ENCODE assay signal across 9 cellular contexts in genomic region chr10:102408728-102409603, GRCh38. TPM values are rescaled to one million over a fixed set of nuclear protein-coding genes. Genes with fewer than 3 reads are reported as not detected.
A peak's percentile ranks its signal among the peaks of the same experiment; 100 is the strongest.
DNase-seq lines count a peak whose midpoint lies in the region; ATAC-seq, FAIRE-seq and TF ChIP-seq lines count a peak whose summit lies in the region.
"Had no signal": no experiment of that assay in that cellular context is flagged by ENCODE, and none has a peak within 500 bp of the region (broad histone marks: within the 10 kb centered on the region; RNA-seq: fewer than 3 reads in every experiment).

No MANE protein-coding gene starts in this region.

- CTCF ChIA-PET in A549 (lab: Yijun Ruan, JAX) (interaction anchor here (1.0 to 7.3 kb wide), 6 partner anchors 10 to 180 kb away, joined by 3 to 90 read pairs (median 18); partner anchors contain the start of genes FBXL15 and NFKB2), PC-3 (lab: Charles Lee) (no interaction called here)

- peak overlapping the region in 3 of 4 donors; percentile 68 to 81 (median 75) for H3K4me3 Mint-ChIP-seq in IgD-negative memory B cell
- H3K4me3 Mint-ChIP-seq in nephron = peak overlapping the region; percentile 77 to 90 (median 89)
- H3K4me3 Mint-ChIP-seq in stimulated activated naive CD8-positive, alpha-beta T cell treated with anti-CD3 and anti-CD28 coated beads, Interleukin-15, amount 100 ng/mL, for 72 hours = peak overlapping the region; percentile 78 to 83

- H3K4me2 ChIP-seq in A549 (peak overlapping the region; percentile 93), PC-3 (ENCODE audit: low read length) (no peak overlapping the region)

- H3K4me3 ChIP-seq in A549 = peak overlapping the region; percentile 65
- peak overlapping the region; percentile 42 for H3K4me3 ChIP-seq in epithelial cell of proximal tubule (ENCODE audit: low read depth, low read length)
- H3K4me3 ChIP-seq in PC-3 (ENCODE audit: low read length) = no peak overlapping the region

- H3K4me1 ChIP-seq in A549 (peaks cover 3% of the 10 kb centered on the region; the same call in 1 of the 3 replicates), PC-3 (ENCODE audit: insufficient read depth, low read length) (no peaks in the 10 kb centered on the region)

- H3K79me2 ChIP-seq in PC-3 (ENCODE audit: low read length) = no peaks in the 10 kb centered on the region

- H3K9ac ChIP-seq in PC-3 (ENCODE audit: low read length) = no peak overlapping the region

- 26% methylated on average over 31 of the region's 103 CpGs for WGBS in A549 (ENCODE audit: missing lambda C conversion rate)

- no peaks in the 10 kb centered on the region for H3K36me3 ChIP-seq in PC-3 (ENCODE audit: low read depth, low read length)

- H3K36me3 Mint-ChIP-seq in IgD-negative memory B cell (peaks cover 3% of the 10 kb centered on the region), nephron (ENCODE audit: low read depth) (no peaks in the 10 kb centered on the region)

- TF ChIP-seq RAD21 in A549 (conservative IDR thresholded peaks at IDR 0.05 in 1 of 2, IDR thresholded peaks at IDR 0.05 in 1 of 2) = no peak

- H2AFZ ChIP-seq in PC-3 (ENCODE audit: low read length) = no peak overlapping the region

- no TSS peak for BruUV-seq in PC-3 (replicated peaks; lab: Mats Ljungman, UMichigan)

- H3K4me1 Mint-ChIP-seq in IgD-negative memory B cell (peaks cover 7 to 23% (median 20%) of the 10 kb centered on the region in 3 donors), nephron (peaks cover 31% of the 10 kb centered on the region)
- peaks cover 88% of the 10 kb centered on the region for H3K4me1 Mint-ChIP-seq in stimulated activated naive CD8-positive, alpha-beta T cell treated with anti-CD3 and anti-CD28 coated beads, Interleukin-15, amount 100 ng/mL, for 72 hours

- POLR2A ChIA-PET in A549 (lab: Yijun Ruan, JAX) (interaction anchor here (0.7 kb wide), 1 partner anchor 10 kb away, joined by 3 read pairs; no protein-coding TSS in a partner anchor), PC-3 (lab: Charles Lee; ENCODE audit: unreplicated experiment) (no interaction called here)

- no peaks in the 10 kb centered on the region for H3F3A ChIP-seq in PC-3 (ENCODE audit: low read length, unreplicated experiment)

- DNase-seq in A549 (ENCODE audit: low read depth in 1 of 2, low spot score in 1 of 2) (no peak), activated T-cell treated with anti-CD3 and anti-CD28 coated beads for 4 hours (peak; percentile 78), epithelial cell of proximal tubule (ENCODE audit: low read depth) (no peak), PC-3 (no peak)
- DNase-seq in stimulated activated naive CD8-positive, alpha-beta T cell treated with anti-CD3 and anti-CD28 coated beads, Interleukin-15, amount 100 ng/mL, for 72 hours = peak; percentile 87 to 88

- H3K27me3 Mint-ChIP-seq in IgD-negative memory B cell (peaks cover 49% of the 10 kb centered on the region), nephron (ENCODE audit: low read depth) (peaks cover 45% of the 10 kb centered on the region)
- H3K27me3 Mint-ChIP-seq in stimulated activated naive CD8-positive, alpha-beta T cell treated with anti-CD3 and anti-CD28 coated beads, Interleukin-15, amount 100 ng/mL, for 72 hours = peaks cover 14% of the 10 kb centered on the region

- ATAC-seq in A549 (peak; percentile 9 to 15; a peak in 4 of 6 replicates), PC-3 (no peak), GM18520 (IDR thresholded peaks at IDR 0.05; ENCODE audit: unreplicated experiment) (no peak)
- peak; percentile 72 for ATAC-seq in stimulated activated naive CD8-positive, alpha-beta T cell treated with anti-CD3 and anti-CD28 coated beads, Interleukin-15, amount 100 ng/mL, for 72 hours

- H3K9me3 ChIP-seq in A549 (no peaks in the 10 kb centered on the region), PC-3 (ENCODE audit: low read length) (no peaks in the 10 kb centered on the region)

- no peaks in the 10 kb centered on the region for H3K9me2 ChIP-seq in PC-3 (replicated peaks; ENCODE audit: low read length)

- H3K27me3 ChIP-seq in PC-3 (ENCODE audit: low read length) = peaks cover 8% of the 10 kb centered on the region; the same call in 1 of the 2 replicates

- intact Hi-C loops in PC-3 (cut with micrococcal nuclease) = no loop called here

- H3K27ac ChIP-seq in A549 (peak overlapping the region; percentile 36 to 73; a peak in 4 of 6 replicates), PC-3 (ENCODE audit: low read length) (no peak overlapping the region)

- H3K9me3 Mint-ChIP-seq in IgD-negative memory B cell (no peaks in the 10 kb centered on the region), nephron (no peaks in the 10 kb centered on the region)
- H3K9me3 Mint-ChIP-seq in stimulated activated naive CD8-positive, alpha-beta T cell treated with anti-CD3 and anti-CD28 coated beads, Interleukin-15, amount 100 ng/mL, for 72 hours = no peaks in the 10 kb centered on the region

- no peak for FAIRE-seq in A549 (lab: Jason Lieb, UNC)
- FAIRE-seq: G401.6 had no signal

- TF ChIP-seq CTCF in A549 (IDR thresholded peaks at IDR 0.05) (no peak), epithelial cell of proximal tubule (conservative IDR thresholded peaks at IDR 0.05; ENCODE audit: low read depth, low read length) (no peak), nephron (IDR thresholded peaks at IDR 0.05; ENCODE audit: unreplicated experiment in 3 of 3) (no peak), PC-3 (conservative IDR thresholded peaks at IDR 0.05; ENCODE audit: low read depth, low read length) (no peak)

- H4K20me1 ChIP-seq in PC-3 (ENCODE audit: low read length) = no peaks in the 10 kb centered on the region

- TF ChIP-seq EP300 in A549 (IDR thresholded peaks at IDR 0.05) = no peak

- H3K27ac Mint-ChIP-seq in IgD-negative memory B cell = peak overlapping the region; percentile 51 to 94 (median 53)
- H3K27ac Mint-ChIP-seq in nephron = peak overlapping the region; percentile 88 to 91 (median 88)
- peak overlapping the region; percentile 20 to 68 for H3K27ac Mint-ChIP-seq in stimulated activated naive CD8-positive, alpha-beta T cell treated with anti-CD3 and anti-CD28 coated beads, Interleukin-15, amount 100 ng/mL, for 72 hours

- TF ChIP-seq POLR2A in A549 (IDR thresholded peaks at IDR 0.05; ENCODE audit: low read length) = no peak

TF ChIP-seq in A549, 52 proteins besides CTCF, POLR2A, EP300 and RAD21:
- TF ChIP-seq JUN (IDR thresholded peaks at IDR 0.05) (0 out of 5 replicates have a peak, but pooled peaks of 1 of the 2 experiments have one; percentile 22), GATA3 (IDR thresholded peaks at IDR 0.05; ENCODE audit: borderline replicate concordance) (no peak), CBX8 (IDR thresholded peaks at IDR 0.05) (no peak), NR3C1 (IDR thresholded peaks at IDR 0.05) (no peak)
- TF ChIP-seq, protein P1, sequence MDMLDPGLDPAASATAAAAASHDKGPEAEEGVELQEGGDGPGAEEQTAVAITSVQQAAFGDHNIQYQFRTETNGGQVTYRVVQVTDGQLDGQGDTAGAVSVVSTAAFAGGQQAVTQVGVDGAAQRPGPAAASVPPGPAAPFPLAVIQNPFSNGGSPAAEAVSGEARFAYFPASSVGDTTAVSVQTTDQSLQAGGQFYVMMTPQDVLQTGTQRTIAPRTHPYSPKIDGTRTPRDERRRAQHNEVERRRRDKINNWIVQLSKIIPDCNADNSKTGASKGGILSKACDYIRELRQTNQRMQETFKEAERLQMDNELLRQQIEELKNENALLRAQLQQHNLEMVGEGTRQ (IDR thresholded peaks at IDR 0.05) = no peak

RNA-seq across cellular contexts. Expression of gene PSD, which starts 9.6 kb away (rescaled TPM):
- 0.14 and 0.19 TPM in 2 replicates for polyA plus RNA-seq in A549 (2011; rRNA removed)
- polyA plus RNA-seq in A549 (2012; cell fraction: cytosol; rRNA removed) = 0.28 and 0.54 TPM in 2 replicates
- polyA plus RNA-seq in A549 (2012; cell fraction: nucleus; rRNA removed) = 0.45 and 0.83 TPM in 2 replicates
- polyA plus RNA-seq in A549 (2017; fragmentation: RNase III; extraction: RNeasy Plus Mini Kit Qiagen cat#74134 plus additional on column Dnase treatment) = 0.42 to 0.75 TPM (median 0.70 TPM) in 3 replicates
- polyA minus RNA-seq in A549 (2011; rRNA and poly(A)+ RNA removed) = 0.15 and 0.66 TPM in 2 replicates
- polyA plus RNA-seq in IgD-negative memory B cell = 2.8 TPM
- total RNA-seq in epithelial cell of proximal tubule = 0.43 and 0.52 TPM in 2 replicates
- 0.22 and 0.23 TPM in 2 replicates for total RNA-seq in PC-3 (2014; rRNA removed)

RNA-seq across cellular contexts. Expression of gene FBXL15, which starts 11.7 kb away (rescaled TPM):
- polyA plus RNA-seq in A549 (2011; rRNA removed) (3.7 and 4.8 TPM in 2 replicates), A549 (2017; fragmentation: RNase III; extraction: RNeasy Plus Mini Kit Qiagen cat#74134 plus additional on column Dnase treatment) (8.7 to 10.4 TPM (median 9.4 TPM) in 3 replicates), IgD-negative memory B cell (40.5 TPM)
- polyA plus RNA-seq in A549 (2012; cell fraction: cytosol; rRNA removed) = 15.0 and 18.4 TPM in 2 replicates
- 29.5 and 44.2 TPM in 2 replicates for polyA plus RNA-seq in A549 (2012; cell fraction: nucleus; rRNA removed)
- polyA minus RNA-seq in A549 (2011; rRNA and poly(A)+ RNA removed) = 2.8 and 3.2 TPM in 2 replicates
- total RNA-seq in epithelial cell of proximal tubule (23.8 and 34.6 TPM in 2 replicates), PC-3 (2014; rRNA removed) (10.1 and 12.7 TPM in 2 replicates)

RNA-seq across cellular contexts. Expression of gene NFKB2, which starts 13.5 kb away (rescaled TPM):
- polyA plus RNA-seq in A549 (2011; rRNA removed) (20.5 and 27.6 TPM in 2 replicates), A549 (2017; fragmentation: RNase III; extraction: RNeasy Plus Mini Kit Qiagen cat#74134 plus additional on column Dnase treatment) (35.7 to 63.6 TPM (median 36.6 TPM) in 3 replicates), IgD-negative memory B cell (42.8 TPM)
- 61.3 and 70.0 TPM in 2 replicates for polyA plus RNA-seq in A549 (2012; cell fraction: cytosol; rRNA removed)
- 218 and 281 TPM in 2 replicates for polyA plus RNA-seq in A549 (2012; cell fraction: nucleus; rRNA removed)
- 16.0 and 17.9 TPM in 2 replicates for polyA minus RNA-seq in A549 (2011; rRNA and poly(A)+ RNA removed)
- total RNA-seq in epithelial cell of proximal tubule (73.9 and 84.9 TPM in 2 replicates), PC-3 (2014; rRNA removed) (45.0 and 71.1 TPM in 2 replicates)

RNA-seq across cellular contexts. Expression of gene CUEDC2, which starts 23.4 kb away (rescaled TPM):
- polyA plus RNA-seq in A549 (2011; rRNA removed) (42.5 and 43.7 TPM in 2 replicates), A549 (2017; fragmentation: RNase III; extraction: RNeasy Plus Mini Kit Qiagen cat#74134 plus additional on column Dnase treatment) (52.1 to 69.3 TPM (median 67.4 TPM) in 3 replicates), IgD-negative memory B cell (51.8 TPM)
- 58.5 and 59.9 TPM in 2 replicates for polyA plus RNA-seq in A549 (2012; cell fraction: cytosol; rRNA removed)
- polyA plus RNA-seq in A549 (2012; cell fraction: nucleus; rRNA removed) = 74.7 and 75.8 TPM in 2 replicates
- polyA minus RNA-seq in A549 (2011; rRNA and poly(A)+ RNA removed) = 28.0 and 34.8 TPM in 2 replicates
- total RNA-seq in epithelial cell of proximal tubule (77.8 and 98.5 TPM in 2 replicates), PC-3 (2014; rRNA removed) (50.6 and 51.4 TPM in 2 replicates)

RNA-seq across cellular contexts. Expression of gene C10orf95, which starts 42.4 kb away (rescaled TPM):
- polyA plus RNA-seq in A549 (2011; rRNA removed) (0.09 and 0.12 TPM in 2 replicates), A549 (2017; fragmentation: RNase III; extraction: RNeasy Plus Mini Kit Qiagen cat#74134 plus additional on column Dnase treatment) (0.07 to 0.13 TPM (median 0.07 TPM) in 3 replicates), IgD-negative memory B cell (0.70 TPM)
- polyA plus RNA-seq in A549 (2012; cell fraction: cytosol; rRNA removed) = 0.20 and 0.31 TPM in 2 replicates
- polyA plus RNA-seq in A549 (2012; cell fraction: nucleus; rRNA removed) = 0.13 and 0.16 TPM in 2 replicates
- 0.24 and 0.33 TPM in 2 replicates for polyA minus RNA-seq in A549 (2011; rRNA and poly(A)+ RNA removed)
- total RNA-seq in epithelial cell of proximal tubule (2.2 and 10.3 TPM in 2 replicates), PC-3 (2014; rRNA removed) (1.6 and 1.9 TPM in 2 replicates)

Comparison
In these comparisons a context has a peak if more than half of its experiments do, and no peak if none do; other contexts are left out.
1. ATAC-seq: peak in A549 (2 of 2) and stimulated activated naive CD8-positive, alpha-beta T cell treated with anti-CD3 and anti-CD28 coated beads, Interleukin-15, amount 100 ng/mL, for 72 hours (single experiment); none in PC-3 (single experiment) and GM18520 (single experiment).
2. DNase-seq: peak in activated T-cell treated with anti-CD3 and anti-CD28 coated beads for 4 hours (single experiment) and stimulated activated naive CD8-positive, alpha-beta T cell treated with anti-CD3 and anti-CD28 coated beads, Interleukin-15, amount 100 ng/mL, for 72 hours (2 of 2); none in A549 (0 of 2), epithelial cell of proximal tubule (single experiment) and PC-3 (single experiment).
3. Peak in every context shown above with its lines, with median percentiles within 50 percentile points of each other: H3K27ac Mint-ChIP-seq and H3K4me3 Mint-ChIP-seq.